Comparison of ENCODE assay signal across 1 cellular context in genomic region chr10:124577651-124578050, GRCh38.
TF ChIP-seq lines count a peak whose summit lies in the region.

No MANE protein-coding gene starts in this region.

TF ChIP-seq in H1, 55 proteins besides CTCF, POLR2A, EP300 and RAD21 (continued from another document):
- TF ChIP-seq, protein P1, sequence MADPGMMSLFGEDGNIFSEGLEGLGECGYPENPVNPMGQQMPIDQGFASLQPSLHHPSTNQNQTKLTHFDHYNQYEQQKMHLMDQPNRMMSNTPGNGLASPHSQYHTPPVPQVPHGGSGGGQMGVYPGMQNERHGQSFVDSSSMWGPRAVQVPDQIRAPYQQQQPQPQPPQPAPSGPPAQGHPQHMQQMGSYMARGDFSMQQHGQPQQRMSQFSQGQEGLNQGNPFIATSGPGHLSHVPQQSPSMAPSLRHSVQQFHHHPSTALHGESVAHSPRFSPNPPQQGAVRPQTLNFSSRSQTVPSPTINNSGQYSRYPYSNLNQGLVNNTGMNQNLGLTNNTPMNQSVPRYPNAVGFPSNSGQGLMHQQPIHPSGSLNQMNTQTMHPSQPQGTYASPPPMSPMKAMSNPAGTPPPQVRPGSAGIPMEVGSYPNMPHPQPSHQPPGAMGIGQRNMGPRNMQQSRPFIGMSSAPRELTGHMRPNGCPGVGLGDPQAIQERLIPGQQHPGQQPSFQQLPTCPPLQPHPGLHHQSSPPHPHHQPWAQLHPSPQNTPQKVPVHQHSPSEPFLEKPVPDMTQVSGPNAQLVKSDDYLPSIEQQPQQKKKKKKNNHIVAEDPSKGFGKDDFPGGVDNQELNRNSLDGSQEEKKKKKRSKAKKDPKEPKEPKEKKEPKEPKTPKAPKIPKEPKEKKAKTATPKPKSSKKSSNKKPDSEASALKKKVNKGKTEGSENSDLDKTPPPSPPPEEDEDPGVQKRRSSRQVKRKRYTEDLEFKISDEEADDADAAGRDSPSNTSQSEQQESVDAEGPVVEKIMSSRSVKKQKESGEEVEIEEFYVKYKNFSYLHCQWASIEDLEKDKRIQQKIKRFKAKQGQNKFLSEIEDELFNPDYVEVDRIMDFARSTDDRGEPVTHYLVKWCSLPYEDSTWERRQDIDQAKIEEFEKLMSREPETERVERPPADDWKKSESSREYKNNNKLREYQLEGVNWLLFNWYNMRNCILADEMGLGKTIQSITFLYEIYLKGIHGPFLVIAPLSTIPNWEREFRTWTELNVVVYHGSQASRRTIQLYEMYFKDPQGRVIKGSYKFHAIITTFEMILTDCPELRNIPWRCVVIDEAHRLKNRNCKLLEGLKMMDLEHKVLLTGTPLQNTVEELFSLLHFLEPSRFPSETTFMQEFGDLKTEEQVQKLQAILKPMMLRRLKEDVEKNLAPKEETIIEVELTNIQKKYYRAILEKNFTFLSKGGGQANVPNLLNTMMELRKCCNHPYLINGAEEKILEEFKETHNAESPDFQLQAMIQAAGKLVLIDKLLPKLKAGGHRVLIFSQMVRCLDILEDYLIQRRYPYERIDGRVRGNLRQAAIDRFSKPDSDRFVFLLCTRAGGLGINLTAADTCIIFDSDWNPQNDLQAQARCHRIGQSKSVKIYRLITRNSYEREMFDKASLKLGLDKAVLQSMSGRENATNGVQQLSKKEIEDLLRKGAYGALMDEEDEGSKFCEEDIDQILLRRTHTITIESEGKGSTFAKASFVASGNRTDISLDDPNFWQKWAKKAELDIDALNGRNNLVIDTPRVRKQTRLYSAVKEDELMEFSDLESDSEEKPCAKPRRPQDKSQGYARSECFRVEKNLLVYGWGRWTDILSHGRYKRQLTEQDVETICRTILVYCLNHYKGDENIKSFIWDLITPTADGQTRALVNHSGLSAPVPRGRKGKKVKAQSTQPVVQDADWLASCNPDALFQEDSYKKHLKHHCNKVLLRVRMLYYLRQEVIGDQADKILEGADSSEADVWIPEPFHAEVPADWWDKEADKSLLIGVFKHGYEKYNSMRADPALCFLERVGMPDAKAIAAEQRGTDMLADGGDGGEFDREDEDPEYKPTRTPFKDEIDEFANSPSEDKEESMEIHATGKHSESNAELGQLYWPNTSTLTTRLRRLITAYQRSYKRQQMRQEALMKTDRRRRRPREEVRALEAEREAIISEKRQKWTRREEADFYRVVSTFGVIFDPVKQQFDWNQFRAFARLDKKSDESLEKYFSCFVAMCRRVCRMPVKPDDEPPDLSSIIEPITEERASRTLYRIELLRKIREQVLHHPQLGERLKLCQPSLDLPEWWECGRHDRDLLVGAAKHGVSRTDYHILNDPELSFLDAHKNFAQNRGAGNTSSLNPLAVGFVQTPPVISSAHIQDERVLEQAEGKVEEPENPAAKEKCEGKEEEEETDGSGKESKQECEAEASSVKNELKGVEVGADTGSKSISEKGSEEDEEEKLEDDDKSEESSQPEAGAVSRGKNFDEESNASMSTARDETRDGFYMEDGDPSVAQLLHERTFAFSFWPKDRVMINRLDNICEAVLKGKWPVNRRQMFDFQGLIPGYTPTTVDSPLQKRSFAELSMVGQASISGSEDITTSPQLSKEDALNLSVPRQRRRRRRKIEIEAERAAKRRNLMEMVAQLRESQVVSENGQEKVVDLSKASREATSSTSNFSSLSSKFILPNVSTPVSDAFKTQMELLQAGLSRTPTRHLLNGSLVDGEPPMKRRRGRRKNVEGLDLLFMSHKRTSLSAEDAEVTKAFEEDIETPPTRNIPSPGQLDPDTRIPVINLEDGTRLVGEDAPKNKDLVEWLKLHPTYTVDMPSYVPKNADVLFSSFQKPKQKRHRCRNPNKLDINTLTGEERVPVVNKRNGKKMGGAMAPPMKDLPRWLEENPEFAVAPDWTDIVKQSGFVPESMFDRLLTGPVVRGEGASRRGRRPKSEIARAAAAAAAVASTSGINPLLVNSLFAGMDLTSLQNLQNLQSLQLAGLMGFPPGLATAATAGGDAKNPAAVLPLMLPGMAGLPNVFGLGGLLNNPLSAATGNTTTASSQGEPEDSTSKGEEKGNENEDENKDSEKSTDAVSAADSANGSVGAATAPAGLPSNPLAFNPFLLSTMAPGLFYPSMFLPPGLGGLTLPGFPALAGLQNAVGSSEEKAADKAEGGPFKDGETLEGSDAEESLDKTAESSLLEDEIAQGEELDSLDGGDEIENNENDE (IDR thresholded peaks at IDR 0.05; ENCODE audit: insufficient replicate concordance, low read length): no peak
- TF ChIP-seq CBX5 (IDR thresholded peaks at IDR 0.05; ENCODE audit: low read depth, low read length) (no peak), CREB1 (IDR thresholded peaks at IDR 0.05) (no peak), CEBPB (IDR thresholded peaks at IDR 0.05; ENCODE audit: low read depth, low read length) (no peak)
